ENCODE assay signal across 14 cellular contexts in genomic region chr17:14118951-14119350, GRCh38. TPM values are rescaled to one million over a fixed set of nuclear protein-coding genes. Genes with fewer than 3 reads are reported as not detected.
DNase-seq lines count a peak whose midpoint lies in the region; ATAC-seq and TF ChIP-seq lines count a peak whose summit lies in the region.
"Had no signal": no experiment of that assay in that cellular context is flagged by ENCODE, and none has a peak within 500 bp of the region (broad histone marks: within the 10 kb centered on the region; RNA-seq: fewer than 3 reads in every experiment).

No MANE protein-coding gene starts in this region.

- H3K4me2 ChIP-seq in PC-3 (ENCODE audit: low read length) = no peak overlapping the region

- H4K20me1 ChIP-seq in PC-3 (ENCODE audit: low read length) = no peaks in the 10 kb centered on the region

- in situ Hi-C loops in GM13976 (cut with MboI; ENCODE audit: low sequenced_read_pairs, unreplicated experiment) = no loop called here

- H3K9me2 ChIP-seq in PC-3 (replicated peaks; ENCODE audit: low read length) = no peaks in the 10 kb centered on the region

- no peaks in the 10 kb centered on the region for H3K9me3 ChIP-seq in PC-3 (ENCODE audit: low read length)
- H3K9me3 ChIP-seq in CD8-positive, alpha-beta memory T cell (ENCODE audit: low read length) = no peaks in the 10 kb centered on the region
- H3K9me3 ChIP-seq: adrenal gland had no signal

- peaks cover 4% of the 10 kb centered on the region; the same call in 1 of the 2 replicates for H3K79me2 ChIP-seq in PC-3 (ENCODE audit: low read length)

- peaks cover 20% of the 10 kb centered on the region for H3K9me3 Mint-ChIP-seq in activated naive CD8-positive, alpha-beta T cell treated with anti-CD3 and anti-CD28 coated beads for 36 hours
- no peaks in the 10 kb centered on the region for H3K9me3 Mint-ChIP-seq in CD8-positive, alpha-beta memory T cell

- no peaks in the 10 kb centered on the region for H3K36me3 ChIP-seq in PC-3 (ENCODE audit: low read depth, low read length)
- H3K36me3 ChIP-seq in CD8-positive, alpha-beta memory T cell (ENCODE audit: insufficient read depth, low read length) = no peaks in the 10 kb centered on the region
- H3K36me3 ChIP-seq: adrenal gland had no signal

- H3K27me3 ChIP-seq in PC-3 (ENCODE audit: low read length) = no peaks in the 10 kb centered on the region
- H3K27me3 ChIP-seq in CD8-positive, alpha-beta memory T cell (ENCODE audit: insufficient read depth, low read length, poor library complexity, severe bottlenecking) = no peaks in the 10 kb centered on the region
- H3K27me3 ChIP-seq: adrenal gland, dorsolateral prefrontal cortex had no signal

- DNase-seq in GM13976 (ENCODE audit: low spot score) (peak; percentile 11), PC-3 (no peak)
- no peak for DNase-seq in activated naive CD8-positive, alpha-beta T cell treated with anti-CD3 and anti-CD28 coated beads for 36 hours
- no peak for DNase-seq in CD8-positive, alpha-beta memory T cell
- DNase-seq: activated CD4-positive, CD25-positive, alpha-beta regulatory T cell; adrenal gland; dorsolateral prefrontal cortex; IMR-90; NCI-H146; NCI-H748 treated with DMSO at 0.1 percent for 48 hours; right cardiac atrium had no signal

- H3K36me3 Mint-ChIP-seq in activated naive CD8-positive, alpha-beta T cell treated with anti-CD3 and anti-CD28 coated beads for 36 hours = peaks cover 51% of the 10 kb centered on the region
- peaks cover 0 to 4% (median 4%) of the 10 kb centered on the region in 3 donors for H3K36me3 Mint-ChIP-seq in CD8-positive, alpha-beta memory T cell

- H3K27me3 Mint-ChIP-seq in activated naive CD8-positive, alpha-beta T cell treated with anti-CD3 and anti-CD28 coated beads for 36 hours = no peaks in the 10 kb centered on the region
- no peaks in the 10 kb centered on the region for H3K27me3 Mint-ChIP-seq in CD8-positive, alpha-beta memory T cell

- peak; percentile 89 for ATAC-seq in GM19351 (IDR thresholded peaks at IDR 0.05; ENCODE audit: unreplicated experiment)
- peak; percentile 74 for ATAC-seq in HG02981 (IDR thresholded peaks at IDR 0.05; ENCODE audit: unreplicated experiment)
- no peak for ATAC-seq in PC-3
- no peak for ATAC-seq in HG03139 (IDR thresholded peaks at IDR 0.05; ENCODE audit: unreplicated experiment)
- ATAC-seq: right cardiac atrium had no signal

- no peak overlapping the region for H3K9ac ChIP-seq in PC-3 (ENCODE audit: low read length)

- POLR2A ChIA-PET in PC-3 (lab: Charles Lee; ENCODE audit: unreplicated experiment) = no interaction called here
- POLR2A ChIA-PET in CD8-positive, alpha-beta memory T cell (lab: Charles Lee) = no interaction called here

- no TSS peak for BruUV-seq in PC-3 (replicated peaks; lab: Mats Ljungman, UMichigan)

- H3K4me1 Mint-ChIP-seq in activated naive CD8-positive, alpha-beta T cell treated with anti-CD3 and anti-CD28 coated beads for 36 hours = peaks cover 68% of the 10 kb centered on the region
- H3K4me1 Mint-ChIP-seq in CD8-positive, alpha-beta memory T cell = peaks cover 59 to 82% (median 76%) of the 10 kb centered on the region in 3 donors

- no peak overlapping the region for H3K4me3 ChIP-seq in PC-3 (ENCODE audit: low read length)
- no peak overlapping the region for H3K4me3 ChIP-seq in CD8-positive, alpha-beta memory T cell (ENCODE audit: low read length)
- H3K4me3 ChIP-seq: adrenal gland, dorsolateral prefrontal cortex had no signal

- no peak overlapping the region for H2AFZ ChIP-seq in PC-3 (ENCODE audit: low read length)

- intact Hi-C loops in PC-3 (cut with micrococcal nuclease) = no loop called here

- no peak for TF ChIP-seq CTCF in GM13976 (IDR thresholded peaks at IDR 0.05; ENCODE audit: borderline replicate concordance, control extremely low read depth, extremely low read depth, insufficient read depth, missing control alignments)
- no peak for TF ChIP-seq CTCF in PC-3 (conservative IDR thresholded peaks at IDR 0.05; ENCODE audit: low read depth, low read length)

- H3K4me3 Mint-ChIP-seq in activated naive CD8-positive, alpha-beta T cell treated with anti-CD3 and anti-CD28 coated beads for 36 hours = no peak overlapping the region
- H3K4me3 Mint-ChIP-seq in CD8-positive, alpha-beta memory T cell = no peak overlapping the region

- H3K27ac ChIP-seq in PC-3 (ENCODE audit: low read length) = no peak overlapping the region
- no peak overlapping the region for H3K27ac ChIP-seq in CD8-positive, alpha-beta memory T cell (ENCODE audit: low read depth, low read length)
- H3K27ac ChIP-seq: adrenal gland, dorsolateral prefrontal cortex had no signal

- H3F3A ChIP-seq in PC-3 (ENCODE audit: low read length, unreplicated experiment) = no peaks in the 10 kb centered on the region

- CTCF ChIA-PET in PC-3 (lab: Charles Lee) = no interaction called here
- CTCF ChIA-PET in CD8-positive, alpha-beta memory T cell (lab: Charles Lee) = no interaction called here

- peak overlapping the region; percentile 42 for H3K27ac Mint-ChIP-seq in activated naive CD8-positive, alpha-beta T cell treated with anti-CD3 and anti-CD28 coated beads for 36 hours
- H3K27ac Mint-ChIP-seq in CD8-positive, alpha-beta memory T cell = peak overlapping the region in 1 of 8 donors; percentile 76

- H3K4me1 ChIP-seq in PC-3 (ENCODE audit: insufficient read depth, low read length) = no peaks in the 10 kb centered on the region
- H3K4me1 ChIP-seq in CD8-positive, alpha-beta memory T cell (ENCODE audit: insufficient read depth, low read length) = peaks cover 23% of the 10 kb centered on the region

RNA-seq across cellular contexts. Expression of gene COX10, which starts 49.6 kb away (rescaled TPM):
- 10 to 100 TPM; 29.6 to 29.7 TPM for total RNA-seq in activated naive CD8-positive, alpha-beta T cell treated with anti-CD3 and anti-CD28 coated beads for 36 hours
- total RNA-seq in PC-3 (2014; rRNA removed) = 28.3 and 34.7 TPM in 2 replicates
- total RNA-seq in CD8-positive, alpha-beta memory T cell = 10 to 100 TPM; 30.4 to 30.9 TPM
- polyA plus RNA-seq in CD8-positive, alpha-beta memory T cell = 19.9 TPM

Comparison
In these comparisons a context has a peak if more than half of its experiments do, and no peak if none do; other contexts are left out.
1. ATAC-seq: peak in GM19351 (single experiment) and HG02981 (single experiment); none in PC-3 (single experiment) and HG03139 (single experiment).